Comparison of ENCODE assay signal across 9 cellular contexts in genomic region chr16:85524630-85525463, GRCh38.
DNase-seq lines count a peak whose midpoint lies in the region; ATAC-seq, FAIRE-seq and TF ChIP-seq lines count a peak whose summit lies in the region.
"Had no signal": no experiment of that assay in that cellular context is flagged by ENCODE, and none has a peak within 500 bp of the region (broad histone marks: within the 10 kb centered on the region; RNA-seq: fewer than 3 reads in every experiment).

No MANE protein-coding gene starts in this region.

- FAIRE-seq in GM12891 (lab: Jason Lieb, UNC), result no peak

- ATAC-seq in left colon (no peak), HG02623 (IDR thresholded peaks at IDR 0.05; ENCODE audit: unreplicated experiment) (no peak)

- H3K9me3 ChIP-seq in endodermal cell (ENCODE audit: control insufficient read depth, low read length) (no peaks in the 10 kb centered on the region), trophoblast cell (ENCODE audit: insufficient read depth, low read depth, low read length) (peaks cover 5% of the 10 kb centered on the region)

- H2BK120ac ChIP-seq in trophoblast cell (ENCODE audit: insufficient read depth, low read length, poor library complexity), result peak overlapping the region; percentile 87

- peaks cover 10% of the 10 kb centered on the region for H3K79me2 ChIP-seq in trophoblast cell (ENCODE audit: control insufficient read depth, insufficient read depth, low read length, poor library complexity)

- TF ChIP-seq POLR2A in GM12891 (IDR thresholded peaks at IDR 0.05; ENCODE audit: low read depth, low read length), result no peak

- H3K4me1 Mint-ChIP-seq in endodermal cell, result peaks cover 15% of the 10 kb centered on the region

- DNase-seq in GM12891 (ENCODE audit: insufficient read length, low spot score), result no peak
- peak; percentile 92 for DNase-seq in NCI-H69 (lab: John Stamatoyannopoulos, UW)
- DNase-seq in endodermal cell, result peak; percentile 74
- DNase-seq in trophoblast cell, result peak; percentile 98 to 99
- DNase-seq in activated CD8-positive, alpha-beta memory T cell treated with anti-CD3 and anti-CD28 coated beads for 24 hours, result no peak
- no peak for DNase-seq in cerebellar cortex (ENCODE audit: low spot score)
- no peak for DNase-seq in left colon

- no peak overlapping the region for H3K23ac ChIP-seq in trophoblast cell (ENCODE audit: low read length)

- H3K9me3 Mint-ChIP-seq in endodermal cell, result no peaks in the 10 kb centered on the region
- H3K9me3 Mint-ChIP-seq: dendritic cell treated with granulocyte-macrophage colony-stimulating factor and Interleukin-4, amounts not matched to agents 40 ng/mL and 50 ng/mL, for 4 days had no signal

- no peak overlapping the region for H3K4me2 ChIP-seq in trophoblast cell (ENCODE audit: low read length)

- peak overlapping the region; percentile 39 for H4K12ac ChIP-seq in trophoblast cell (ENCODE audit: low read depth, low read length)

- intact Hi-C loops in left colon (cut with DNase I, micrococcal nuclease), result no loop called here

- peak overlapping the region; percentile 57 for H2AFZ ChIP-seq in trophoblast cell (ENCODE audit: insufficient read depth, low read length, poor library complexity)

- no peaks in the 10 kb centered on the region for H3K27me3 ChIP-seq in endodermal cell (ENCODE audit: control insufficient read depth, insufficient read depth, low read length, poor library complexity, severe bottlenecking)
- no peaks in the 10 kb centered on the region for H3K27me3 ChIP-seq in trophoblast cell (ENCODE audit: insufficient read depth, low read length)

- no peak for TF ChIP-seq CTCF in endodermal cell (conservative IDR thresholded peaks at IDR 0.05)

- H2AK5ac ChIP-seq in trophoblast cell (ENCODE audit: low read length), result peak overlapping the region; percentile 60

- no peaks in the 10 kb centered on the region for H3K27me3 Mint-ChIP-seq in endodermal cell (ENCODE audit: insufficient read depth)

- H4K8ac ChIP-seq in trophoblast cell (ENCODE audit: low read depth, low read length), result peak overlapping the region; percentile 73

- H4K91ac ChIP-seq in trophoblast cell (ENCODE audit: low read depth, low read length), result peak overlapping the region; percentile 97

- H3K27ac ChIP-seq in endodermal cell (ENCODE audit: low read depth, low read length) (peak overlapping the region; percentile 66), trophoblast cell (ENCODE audit: low read depth, low read length) (peak overlapping the region; percentile 85)

- peak overlapping the region; percentile 53 for H2BK12ac ChIP-seq in trophoblast cell (ENCODE audit: low read length)

- H3K36me3 Mint-ChIP-seq in endodermal cell (ENCODE audit: low read depth), result no peaks in the 10 kb centered on the region

- no peaks in the 10 kb centered on the region for H3K36me3 ChIP-seq in endodermal cell (ENCODE audit: control insufficient read depth, insufficient read depth, low read length)
- no peaks in the 10 kb centered on the region for H3K36me3 ChIP-seq in trophoblast cell (ENCODE audit: control insufficient read depth in 1 of 2, insufficient read depth in 2 of 2, low read length in 2 of 2)

- H3K9ac ChIP-seq in endodermal cell (ENCODE audit: extremely low read depth, low read length, poor library complexity, severe bottlenecking) (no peak overlapping the region), trophoblast cell (ENCODE audit: low read length) (no peak overlapping the region)

- peak overlapping the region; percentile 76 for H3K14ac ChIP-seq in trophoblast cell (ENCODE audit: low read length)

- peak overlapping the region; percentile 44 for H3K4ac ChIP-seq in trophoblast cell (ENCODE audit: low read depth, low read length)

- peak overlapping the region; percentile 83 for H2BK5ac ChIP-seq in trophoblast cell (ENCODE audit: low read depth, low read length, poor library complexity)

- H3K4me3 Mint-ChIP-seq in endodermal cell, result no peak overlapping the region
- H3K4me3 Mint-ChIP-seq: dendritic cell treated with granulocyte-macrophage colony-stimulating factor and Interleukin-4, amounts not matched to agents 40 ng/mL and 50 ng/mL, for 4 days had no signal

- H3K79me1 ChIP-seq in trophoblast cell (ENCODE audit: low read length), result peaks cover 57% of the 10 kb centered on the region

- H3K4me3 ChIP-seq in endodermal cell (ENCODE audit: low read length) (no peak overlapping the region), trophoblast cell (ENCODE audit: low read depth, low read length) (no peak overlapping the region)

- H3K4me1 ChIP-seq in endodermal cell (ENCODE audit: control insufficient read depth, insufficient read depth, low read length) (peaks cover 12% of the 10 kb centered on the region), trophoblast cell (ENCODE audit: control insufficient read depth in 1 of 2, insufficient read depth in 2 of 2, low read length in 2 of 2) (peaks cover 56 to 59% of the 10 kb centered on the region in 2 experiments)

- H3K18ac ChIP-seq in trophoblast cell (ENCODE audit: low read length), result peak overlapping the region; percentile 77

- 58 to 81% methylated on average over 11 to 30 of the region's 30 CpGs for WGBS in endodermal cell (ENCODE audit: insufficient coverage in 1 of 2, insufficient read length in 1 of 2), 2 experiments
- WGBS in trophoblast cell (ENCODE audit: extremely low coverage, insufficient coverage, insufficient read length), result no CpG with 5 or more reads among the region's 30 CpGs

- H3K27ac Mint-ChIP-seq in endodermal cell, result no peak overlapping the region
- H3K27ac Mint-ChIP-seq: dendritic cell treated with granulocyte-macrophage colony-stimulating factor and Interleukin-4, amounts not matched to agents 40 ng/mL and 50 ng/mL, for 4 days had no signal

TF ChIP-seq in GM12891, 5 proteins besides CTCF, POLR2A, EP300 and RAD21:
- no peak for TF ChIP-seq TAF1 (IDR thresholded peaks at IDR 0.05; ENCODE audit: low read depth, low read length)
- no peak for TF ChIP-seq PAX5 (IDR thresholded peaks at IDR 0.05; ENCODE audit: insufficient read depth, low read length, severe bottlenecking)
- TF ChIP-seq SPI1 (IDR thresholded peaks at IDR 0.05; ENCODE audit: low read depth, low read length), result peak; percentile 24; the same call in 1 of the 2 replicates
- TF ChIP-seq POLR2AphosphoS5 (IDR thresholded peaks at IDR 0.05; ENCODE audit: low read depth, low read length), result no peak
- no peak for TF ChIP-seq POU2F2 (IDR thresholded peaks at IDR 0.05; ENCODE audit: low read depth, low read length)

Comparison
In these comparisons a context has a peak if more than half of its experiments do, and no peak if none do; other contexts are left out.
1. DNase-seq: peak in NCI-H69 (single experiment), endodermal cell (single experiment) and trophoblast cell (2 of 2); none in GM12891 (single experiment), activated CD8-positive, alpha-beta memory T cell treated with anti-CD3 and anti-CD28 coated beads for 24 hours (single experiment), cerebellar cortex (single experiment) and left colon (0 of 2).